ENCODE assay signal across 13 cellular contexts in genomic region chr1:64932962-64933295, GRCh38. TPM values are rescaled to one million over a fixed set of nuclear protein-coding genes. Genes with fewer than 3 reads are reported as not detected.
DNase-seq lines count a peak whose midpoint lies in the region; ATAC-seq and TF ChIP-seq lines count a peak whose summit lies in the region.
"Had no signal": no experiment of that assay in that cellular context is flagged by ENCODE, and none has a peak within 500 bp of the region (broad histone marks: within the 10 kb centered on the region; RNA-seq: fewer than 3 reads in every experiment).

No MANE protein-coding gene starts in this region.

- intact Hi-C loops in left ventricle myocardium inferior (cut with micrococcal nuclease): no loop called here
- intact Hi-C loops in left cardiac atrium (cut with DNase I): no loop called here
- intact Hi-C loops in MCF 10A (cut with micrococcal nuclease): no loop called here

- H3K27ac ChIP-seq in left ventricle myocardium inferior (replicated peaks): peak overlapping the region; percentile 85

- CTCF ChIA-PET in MCF 10A (lab: Yijun Ruan, JAX): interaction anchor here (0.7 to 1.4 kb wide), 2 partner anchors 17 to 28 kb away, joined by 3 read pairs; no protein-coding TSS in a partner anchor

- H3K9me3 ChIP-seq in left ventricle myocardium inferior (replicated peaks): no peaks in the 10 kb centered on the region

- no peak for DNase-seq in left ventricle myocardium inferior
- no peak for DNase-seq in left cardiac atrium
- no peak for DNase-seq in MCF 10A (ENCODE audit: unreplicated experiment)
- no peak for DNase-seq in naive B cell
- no peak for DNase-seq in activated effector memory CD4-positive, alpha-beta T cell treated with anti-CD3 and anti-CD28 coated beads, Interleukin-2, amount 50 U/mL, for 16 hours
- DNase-seq in cerebellum (ENCODE audit: low spot score): no peak
- DNase-seq in AML-193 (lab: John Stamatoyannopoulos, UW): no peak
- no peak for DNase-seq in NCI-H524 (lab: John Stamatoyannopoulos, UW)
- DNase-seq: activated CD4-positive, alpha-beta memory T cell treated with anti-CD3 and anti-CD28 coated beads, Interleukin-2, amount 10 ng/mL, durations not matched to agents 7 days and 5 days; endodermal cell; NCI-H1694; NK-92 treated with Interleukin-12 subunit alpha and Interleukin-12 subunit beta, amount 100 ng/mL, for 24 hours had no signal

- TF ChIP-seq CTCF in left ventricle myocardium inferior (IDR thresholded peaks at IDR 0.05; ENCODE audit: borderline replicate concordance): no peak
- TF ChIP-seq CTCF in MCF 10A (IDR thresholded peaks at IDR 0.05; ENCODE audit: unreplicated experiment): no peak

- H3K4me1 Mint-ChIP-seq in MCF 10A (ENCODE audit: insufficient read depth, unreplicated experiment) (peaks cover 25% of the 10 kb centered on the region), naive B cell (peaks cover 71 to 91% (median 84%) of the 10 kb centered on the region in 3 donors)

- POLR2A ChIA-PET in MCF 10A (lab: Yijun Ruan, JAX): interaction anchor here (0.6 to 4.6 kb wide), 10 partner anchors 9 to 70 kb away, joined by 3 to 37 read pairs (median 5); partner anchors contain the start of gene JAK1

- H3K27me3 ChIP-seq in left ventricle myocardium inferior (ENCODE audit: low read depth): no peaks in the 10 kb centered on the region

- H3K27ac Mint-ChIP-seq in MCF 10A (ENCODE audit: low read depth, unreplicated experiment) (peak overlapping the region; percentile 91), naive B cell (peak overlapping the region in 5 of 6 donors; percentile 26 to 79 (median 45))
- H3K27ac Mint-ChIP-seq: activated CD4-positive, alpha-beta memory T cell treated with anti-CD3 and anti-CD28 coated beads, Interleukin-2, amount 10 ng/mL, durations not matched to agents 7 days and 5 days; endodermal cell; type B pancreatic cell had no signal

- H3K4me1 ChIP-seq in left ventricle myocardium inferior: peaks cover 68% of the 10 kb centered on the region

- H3K4me3 ChIP-seq in left ventricle myocardium inferior: peak overlapping the region; percentile 32

- H3K9me3 Mint-ChIP-seq in MCF 10A (ENCODE audit: unreplicated experiment): no peaks in the 10 kb centered on the region
- H3K9me3 Mint-ChIP-seq in naive B cell: peaks cover 0 to 6% (median 2%) of the 10 kb centered on the region in 7 donors

- ATAC-seq in left cardiac atrium: no peak
- no peak for ATAC-seq in naive B cell (ENCODE audit: low read depth in 2 of 2)

- H3K36me3 ChIP-seq in left ventricle myocardium inferior: no peaks in the 10 kb centered on the region

- no peak overlapping the region for H3K4me3 Mint-ChIP-seq in MCF 10A (ENCODE audit: unreplicated experiment)
- peak overlapping the region in 6 of 8 donors; percentile 61 to 82 (median 66) for H3K4me3 Mint-ChIP-seq in naive B cell
- H3K4me3 Mint-ChIP-seq: activated CD4-positive, alpha-beta memory T cell treated with anti-CD3 and anti-CD28 coated beads, Interleukin-2, amount 10 ng/mL, durations not matched to agents 7 days and 5 days; endodermal cell; type B pancreatic cell had no signal

- H3K27me3 Mint-ChIP-seq in MCF 10A (ENCODE audit: insufficient read depth, unreplicated experiment): no peaks in the 10 kb centered on the region
- H3K27me3 Mint-ChIP-seq in naive B cell: no peaks in the 10 kb centered on the region
- H3K27me3 Mint-ChIP-seq: activated CD4-positive, alpha-beta memory T cell treated with anti-CD3 and anti-CD28 coated beads, Interleukin-2, amount 10 ng/mL, durations not matched to agents 7 days and 5 days; type B pancreatic cell had no signal

- H3K36me3 Mint-ChIP-seq in MCF 10A (ENCODE audit: insufficient read depth, unreplicated experiment) (peaks cover 8% of the 10 kb centered on the region), naive B cell (peaks cover 0 to 6% of the 10 kb centered on the region in 2 donors)

- no TSS peak for BruUV-seq in MCF 10A (replicated peaks; lab: Mats Ljungman, UMichigan)

RNA-seq across cellular contexts. Expression of gene JAK1, which starts 33.4 kb away (rescaled TPM):
- 106 TPM for total RNA-seq in left ventricle myocardium inferior
- 10 to 100 TPM; 83.7 to 98.7 TPM for total RNA-seq in left cardiac atrium
- total RNA-seq in MCF 10A (2022): 73.1 and 80.0 TPM in 2 replicates
- polyA plus RNA-seq in naive B cell (ENCODE audit: low read depth in 6 of 6): 100 to 1,000 TPM; 182 to 259 (median 194) TPM
- 70.7 TPM for total RNA-seq in cerebellum
